In genomic region chr6:22737331-22737730, GRCh38 we compare ENCODE assay signal across 9 cellular contexts.
DNase-seq lines count a peak whose midpoint lies in the region; ATAC-seq and TF ChIP-seq lines count a peak whose summit lies in the region.
"Had no signal": no experiment of that assay in that cellular context is flagged by ENCODE, and none has a peak within 500 bp of the region (broad histone marks: within the 10 kb centered on the region; RNA-seq: fewer than 3 reads in every experiment).

No MANE protein-coding gene starts in this region.

- H3K4me3 ChIP-seq in rectal smooth muscle tissue (ENCODE audit: low read length) = no peak overlapping the region

- H3K27ac ChIP-seq in rectal smooth muscle tissue (ENCODE audit: low read depth, low read length) = peak overlapping the region; percentile 79

- H3K36me3 Mint-ChIP-seq in glutamatergic neuron (ENCODE audit: unreplicated experiment) = no peaks in the 10 kb centered on the region

- H3K4me1 Mint-ChIP-seq in glutamatergic neuron (ENCODE audit: low read depth, unreplicated experiment) = peaks cover 9% of the 10 kb centered on the region
- H3K4me1 Mint-ChIP-seq: B cell had no signal

- H3K27me3 ChIP-seq in rectal smooth muscle tissue (ENCODE audit: control insufficient read depth, insufficient read depth, low read length) = no peaks in the 10 kb centered on the region

- no peak overlapping the region for H3K9ac ChIP-seq in rectal smooth muscle tissue (ENCODE audit: low read length)

- H3K36me3 ChIP-seq in rectal smooth muscle tissue (ENCODE audit: control insufficient read depth, insufficient read depth, low read length) = no peaks in the 10 kb centered on the region

- no peaks in the 10 kb centered on the region for H3K27me3 Mint-ChIP-seq in glutamatergic neuron (ENCODE audit: unreplicated experiment)
- H3K27me3 Mint-ChIP-seq: B cell had no signal

- peak; percentile 67 for TF ChIP-seq CTCF in glutamatergic neuron (IDR thresholded peaks at IDR 0.05; ENCODE audit: partially characterized antibody, unreplicated experiment)

- ATAC-seq in GM19023 (IDR thresholded peaks at IDR 0.05; ENCODE audit: unreplicated experiment) (no peak), GM21717 (IDR thresholded peaks at IDR 0.05; ENCODE audit: unreplicated experiment) (no peak)

- peaks cover 3% of the 10 kb centered on the region for H3K4me1 ChIP-seq in rectal smooth muscle tissue (ENCODE audit: control insufficient read depth, insufficient read depth, low read length)

- no peak overlapping the region for H3K4me3 Mint-ChIP-seq in glutamatergic neuron (ENCODE audit: unreplicated experiment)
- H3K4me3 Mint-ChIP-seq: B cell had no signal

- DNase-seq in NCI-H1417 (lab: John Stamatoyannopoulos, UW) (peak; percentile 19 to 61 (median 47)), NCI-H1417 treated with DMSO at 0.1 percent for 48 hours (lab: John Stamatoyannopoulos, UW) (no peak), RPMI7951 (ENCODE audit: low read depth) (peak; percentile 49), glutamatergic neuron (peak; percentile 68)
- no peak for DNase-seq in activated naive CD4-positive, alpha-beta T cell (lab: John Stamatoyannopoulos, UW)

- H3K9me3 Mint-ChIP-seq in glutamatergic neuron (ENCODE audit: unreplicated experiment) = no peaks in the 10 kb centered on the region

- H3K27ac Mint-ChIP-seq in glutamatergic neuron (ENCODE audit: unreplicated experiment) = no peak overlapping the region
- H3K27ac Mint-ChIP-seq: B cell had no signal

Comparison
In these comparisons a context has a peak if more than half of its experiments do, and no peak if none do; other contexts are left out.
1. DNase-seq: peak in NCI-H1417 (3 of 3), RPMI7951 (single experiment) and glutamatergic neuron (single experiment); none in NCI-H1417 treated with DMSO at 0.1 percent for 48 hours (single experiment) and activated naive CD4-positive, alpha-beta T cell (0 of 4).